14 cellular contexts compared by ENCODE assay signal in genomic region chr11:11409916-11410315, GRCh38. TPM values are rescaled to one million over a fixed set of nuclear protein-coding genes. Genes with fewer than 3 reads are reported as not detected.
A peak's percentile ranks its signal among the peaks of the same experiment; 100 is the strongest.
DNase-seq lines count a peak whose midpoint lies in the region; ATAC-seq and TF ChIP-seq lines count a peak whose summit lies in the region.
"Had no signal": no experiment of that assay in that cellular context is flagged by ENCODE, and none has a peak within 500 bp of the region (broad histone marks: within the 10 kb centered on the region; RNA-seq: fewer than 3 reads in every experiment).

No MANE protein-coding gene starts in this region.

- H3K36me3 ChIP-seq in heart left ventricle = no peaks in the 10 kb centered on the region
- no peaks in the 10 kb centered on the region for H3K36me3 ChIP-seq in gastroesophageal sphincter
- H3K36me3 ChIP-seq in tibial artery = no peaks in the 10 kb centered on the region
- H3K36me3 ChIP-seq in adrenal gland (replicated peaks in 1 of 2) = no peaks in the 10 kb centered on the region

- H3K4me1 ChIP-seq in heart left ventricle = peaks cover 0 to 61% (median 36%) of the 10 kb centered on the region in 12 donors
- peaks cover 0 to 56% (median 27%) of the 10 kb centered on the region in 3 donors for H3K4me1 ChIP-seq in gastroesophageal sphincter
- H3K4me1 ChIP-seq in tibial artery = peaks cover 0 to 55% (median 36%) of the 10 kb centered on the region in 4 donors
- H3K4me1 ChIP-seq in adrenal gland (replicated peaks in 1 of 2) = peaks cover 4 to 19% of the 10 kb centered on the region in 2 donors

- DNase-seq in heart left ventricle (peak in 1 of 5 donors; percentile 56), Right ventricle myocardium inferior (ENCODE audit: missing footprints) (no peak), NCI-H226 (peak; percentile 47), tibial artery (no peak), retina (no peak), adrenal gland (no peak)
- DNase-seq in activated CD8-positive, alpha-beta memory T cell treated with anti-CD3 and anti-CD28 coated beads, Interleukin-2, amount 50 U/mL, for 48 hours = no peak
- DNase-seq: activated CD4-positive, alpha-beta T cell treated with anti-CD3 and anti-CD28 coated beads for 1 hour; activated T-cell treated with anti-CD3 and anti-CD28 coated beads, Interleukin-2, amount 50 U/mL, for 48 hours; anterior cingulate cortex; SK-N-SH; stimulated activated CD4-positive, alpha-beta T cell treated with anti-CD3 and anti-CD28 coated beads, Interleukin-2, amount 100 ng/mL, for 24 hours had no signal

- WGBS in heart left ventricle, 4 donors = 5 to 55% (median 39%) methylated on average over 2 to 3 of the region's 3 CpGs
- WGBS in gastroesophageal sphincter (ENCODE audit: low coverage in 1 of 2), 2 donors = 40% methylated on average over 2 of the region's 3 CpGs; no CpG with 5 or more reads in 1 of the 2 donors
- WGBS in adrenal gland, 4 donors = 67 to 78% (median 72%) methylated on average over 3 of the region's 3 CpGs

- no peaks in the 10 kb centered on the region for H3K9me3 ChIP-seq in heart left ventricle
- H3K9me3 ChIP-seq in gastroesophageal sphincter = no peaks in the 10 kb centered on the region
- H3K9me3 ChIP-seq in tibial artery = no peaks in the 10 kb centered on the region
- H3K9me3 ChIP-seq in adrenal gland (replicated peaks in 1 of 3) = no peaks in the 10 kb centered on the region
- H3K9me3 ChIP-seq: SK-N-SH had no signal

- no peak for TF ChIP-seq CTCF in heart left ventricle (IDR thresholded peaks at IDR 0.05)
- no peak for TF ChIP-seq CTCF in gastroesophageal sphincter (IDR thresholded peaks at IDR 0.05)
- TF ChIP-seq CTCF in tibial artery (IDR thresholded peaks at IDR 0.05) = no peak
- TF ChIP-seq CTCF in adrenal gland (IDR thresholded peaks at IDR 0.05) = no peak

- H3K27me3 ChIP-seq in heart left ventricle (peaks cover 0 to 11% (median 0%) of the 10 kb centered on the region in 9 donors), gastroesophageal sphincter (no peaks in the 10 kb centered on the region), tibial artery (no peaks in the 10 kb centered on the region), adrenal gland (no peaks in the 10 kb centered on the region)

- ATAC-seq in heart left ventricle = peak; percentile 28 to 45 (median 36)
- ATAC-seq in Right ventricle myocardium inferior = no peak
- no peak for ATAC-seq in gastroesophageal sphincter

- H3K27ac ChIP-seq in heart left ventricle (peak overlapping the region in 8 of 12 donors; percentile 27 to 88 (median 44)), gastroesophageal sphincter (peak overlapping the region in 3 of 4 donors; percentile 74 to 82 (median 77)), tibial artery (peak overlapping the region; percentile 82 to 83), adrenal gland (no peak overlapping the region)
- H3K27ac ChIP-seq: KMS-11 had no signal

- intact Hi-C loops in heart left ventricle (cut with DNase I) = loop anchor here in 8 of 10 donors (5.0 to 10.0 kb wide), 10 partner anchors 115 to 377 kb away; partner anchors contain the start of gene GALNT18 (in 5 of the 8)
- intact Hi-C loops in Right ventricle myocardium inferior (cut with DNase I) = no loop called here
- intact Hi-C loops in tibial artery (cut with DNase I; ENCODE audit: low total_unique reads) = loop anchor here (10.0 kb wide), 2 partner anchors 115 to 245 kb away; no protein-coding TSS in a partner anchor
- intact Hi-C loops in adrenal gland (cut with DNase I) = no loop called here

- H3K4me3 ChIP-seq in heart left ventricle (no peak overlapping the region), gastroesophageal sphincter (no peak overlapping the region), tibial artery (no peak overlapping the region), adrenal gland (no peak overlapping the region)

- TF ChIP-seq POLR2A in heart left ventricle (IDR thresholded peaks at IDR 0.05) = no peak
- TF ChIP-seq POLR2A in gastroesophageal sphincter (IDR thresholded peaks at IDR 0.05) = no peak
- no peak for TF ChIP-seq POLR2A in adrenal gland (IDR thresholded peaks at IDR 0.05)

- TF ChIP-seq EP300 in gastroesophageal sphincter (IDR thresholded peaks at IDR 0.05) = no peak

RNA-seq across cellular contexts. Expression of gene CSNK2A3, which starts 56.9 kb away (rescaled TPM):
- 1 to 10 TPM in 7 of 9 donors, under 1 TPM in 2; 0.72 to 2.1 (median 1.4) TPM for total RNA-seq in heart left ventricle
- under 1 TPM; 0.34 to 0.98 TPM for polyA plus RNA-seq in heart left ventricle
- 0.62 TPM for total RNA-seq in Right ventricle myocardium inferior
- total RNA-seq in gastroesophageal sphincter = 1 to 10 TPM in 2 of 4 donors, under 1 TPM in 2; 0.59 to 2.2 (median 1.1) TPM
- 1 to 10 TPM in 3 of 8 donors, under 1 TPM in 4, not detected in 1; 0.46 to 1.4 (median 0.54) TPM for total RNA-seq in adrenal gland
- polyA plus RNA-seq in adrenal gland = 1 to 10 TPM in 1 of 3 donors, under 1 TPM in 2; 0.07 to 2.4 (median 0.40) TPM

Comparison
In these comparisons a context has a peak if more than half of its experiments do, and no peak if none do; other contexts are left out.
1. ATAC-seq: peak in heart left ventricle (4 of 4); none in Right ventricle myocardium inferior (single experiment) and gastroesophageal sphincter (single experiment).
2. intact Hi-C loops: an anchor here in heart left ventricle (5.0 to 10.0 kb wide) and tibial artery (10.0 kb wide); none called in Right ventricle myocardium inferior and adrenal gland.
3. H3K27ac ChIP-seq: peak in heart left ventricle (8 of 12), gastroesophageal sphincter (3 of 4) and tibial artery (2 of 2); none in adrenal gland (0 of 5).